27 cellular contexts compared by ENCODE assay signal in the genomic region with DNA sequence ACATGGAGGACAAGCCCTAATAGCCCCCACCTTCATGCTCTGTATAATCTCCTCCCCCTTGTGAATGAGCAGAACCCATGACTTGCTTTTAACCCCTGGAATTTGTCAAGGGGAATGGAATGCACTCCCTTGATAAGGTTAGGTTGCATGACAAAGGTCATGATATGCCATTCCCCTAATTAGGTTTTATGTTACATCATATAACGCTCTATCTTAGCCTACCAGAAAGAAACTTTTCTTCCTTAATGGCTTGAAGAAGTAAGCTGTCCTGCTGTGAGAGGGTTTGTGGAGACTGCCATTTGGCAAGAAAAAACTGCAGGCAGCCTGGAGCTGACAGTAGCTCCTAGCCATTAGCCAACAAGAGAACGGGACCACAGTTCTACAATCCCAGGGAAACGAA.
DNase-seq lines count a peak whose midpoint lies in the region; ATAC-seq and TF ChIP-seq lines count a peak whose summit lies in the region.
"Had no signal": no experiment of that assay in that cellular context is flagged by ENCODE, and none has a peak within 500 bp of the region (broad histone marks: within the 10 kb centered on the region; RNA-seq: fewer than 3 reads in every experiment).

No MANE protein-coding gene starts in this region.

- TF ChIP-seq CTCF in left ventricle myocardium inferior (IDR thresholded peaks at IDR 0.05; ENCODE audit: borderline replicate concordance), result no peak
- no peak for TF ChIP-seq CTCF in progenitor cell of endocrine pancreas (IDR thresholded peaks at IDR 0.05; ENCODE audit: unreplicated experiment)

- H3K4me1 Mint-ChIP-seq in progenitor cell of endocrine pancreas (ENCODE audit: low read depth), result peaks cover 5% of the 10 kb centered on the region
- no peaks in the 10 kb centered on the region for H3K4me1 Mint-ChIP-seq in CD4-positive, alpha-beta memory T cell
- H3K4me1 Mint-ChIP-seq: activated CD4-positive, alpha-beta T cell treated with anti-CD3 and anti-CD28 coated beads for 36 hours; naive thymus-derived CD4-positive, alpha-beta T cell had no signal

- H3K4me3 Mint-ChIP-seq in progenitor cell of endocrine pancreas (ENCODE audit: low read depth), result no peak overlapping the region
- H3K4me3 Mint-ChIP-seq in CD4-positive, alpha-beta memory T cell, result no peak overlapping the region
- H3K4me3 Mint-ChIP-seq: activated CD4-positive, alpha-beta T cell treated with anti-CD3 and anti-CD28 coated beads for 36 hours; activated T-cell treated with anti-CD3 and anti-CD28 coated beads, Interleukin-2, amount 50 U/mL, for 24 hours; CD4-positive, alpha-beta T cell; mesothelial cell of epicardium; naive thymus-derived CD4-positive, alpha-beta T cell had no signal

- no peaks in the 10 kb centered on the region for H3K4me1 ChIP-seq in left ventricle myocardium inferior
- peaks cover 7% of the 10 kb centered on the region; the same call in 1 of the 2 replicates for H3K4me1 ChIP-seq in iPS-20b (ENCODE audit: insufficient read depth, low read length)
- H3K4me1 ChIP-seq in CD4-positive, alpha-beta memory T cell (ENCODE audit: insufficient read depth, low read length), result no peaks in the 10 kb centered on the region
- H3K4me1 ChIP-seq: adrenal gland, esophagus muscularis mucosa, upper lobe of right lung had no signal

- H3K9me3 Mint-ChIP-seq in progenitor cell of endocrine pancreas (ENCODE audit: low read depth), result peaks cover 20% of the 10 kb centered on the region
- peaks cover 2 to 12% (median 5%) of the 10 kb centered on the region in 8 donors for H3K9me3 Mint-ChIP-seq in CD4-positive, alpha-beta memory T cell
- H3K9me3 Mint-ChIP-seq: activated T-cell treated with anti-CD3 and anti-CD28 coated beads, Interleukin-2, amount 50 U/mL, for 24 hours had no signal

- DNase-seq in Right ventricle myocardium inferior (ENCODE audit: missing footprints) (no peak), left ventricle myocardium inferior (no peak), SK-N-DZ (ENCODE audit: low spot score) (peak; percentile 42), progenitor cell of endocrine pancreas (ENCODE audit: low spot score, unreplicated experiment) (no peak), NCI-H1930 (lab: John Stamatoyannopoulos, UW) (no peak), NCI-H187 (lab: John Stamatoyannopoulos, UW) (no peak)
- no peak for DNase-seq in CD4-positive, alpha-beta memory T cell
- DNase-seq: 8988T; activated CD4-positive, alpha-beta T cell treated with anti-CD3 and anti-CD28 coated beads for 36 hours; activated naive CD4-positive, alpha-beta T cell; activated T-cell treated with anti-CD3 and anti-CD28 coated beads, Interleukin-2, amount 50 U/mL, for 24 hours; adrenal gland; CD4-positive, alpha-beta T cell; DMS 273 treated with DMSO at 0.1 percent for 48 hours; foreskin melanocyte; hippocampal formation; naive thymus-derived CD4-positive, alpha-beta T cell; NCI-H1436 treated with DMSO at 0.1 percent for 48 hours; NCI-H2171; NCI-H524 treated with DMSO at 0.1 percent for 48 hours; small intestine; stimulated activated CD4-positive, alpha-beta T cell treated with anti-CD3 and anti-CD28 coated beads, Interleukin-2, amount 100 ng/mL, for 24 hours; upper lobe of right lung had no signal

- H3K36me3 ChIP-seq in left ventricle myocardium inferior (no peaks in the 10 kb centered on the region), iPS-20b (ENCODE audit: insufficient read depth, low read depth, low read length) (no peaks in the 10 kb centered on the region)
- H3K36me3 ChIP-seq in CD4-positive, alpha-beta memory T cell (ENCODE audit: insufficient read depth, low read length), result no peaks in the 10 kb centered on the region
- H3K36me3 ChIP-seq: adrenal gland, esophagus muscularis mucosa, upper lobe of right lung had no signal

- POLR2A ChIA-PET in CD4-positive, alpha-beta memory T cell (lab: Charles Lee; ENCODE audit: partially characterized antibody), result no interaction called here

- no peak overlapping the region for H3K9ac ChIP-seq in iPS-20b (ENCODE audit: low read depth, low read length)

- H3K36me3 Mint-ChIP-seq in progenitor cell of endocrine pancreas (ENCODE audit: insufficient read depth), result no peaks in the 10 kb centered on the region
- no peaks in the 10 kb centered on the region for H3K36me3 Mint-ChIP-seq in CD4-positive, alpha-beta memory T cell
- H3K36me3 Mint-ChIP-seq: naive thymus-derived CD4-positive, alpha-beta T cell had no signal

- H3K4me3 ChIP-seq in left ventricle myocardium inferior, result no peak overlapping the region
- peak overlapping the region; percentile 24; the same call in 1 of the 2 replicates for H3K4me3 ChIP-seq in iPS-20b (ENCODE audit: low read length)
- no peak overlapping the region for H3K4me3 ChIP-seq in CD4-positive, alpha-beta memory T cell (ENCODE audit: low read length in 2 of 2)
- H3K4me3 ChIP-seq: adrenal gland, coronary artery, esophagus muscularis mucosa, upper lobe of right lung had no signal

- H3K27me3 Mint-ChIP-seq in progenitor cell of endocrine pancreas, result no peaks in the 10 kb centered on the region
- peaks cover 0 to 4% of the 10 kb centered on the region in 2 donors for H3K27me3 Mint-ChIP-seq in CD4-positive, alpha-beta memory T cell

- intact Hi-C loops in Right ventricle myocardium inferior (cut with DNase I) (no loop called here), left ventricle myocardium inferior (cut with micrococcal nuclease) (no loop called here)
- intact Hi-C loops in CD4-positive, alpha-beta memory T cell (cut with micrococcal nuclease), result no loop called here

- H3K27ac Mint-ChIP-seq in progenitor cell of endocrine pancreas, result peak overlapping the region; percentile 76
- H3K27ac Mint-ChIP-seq in CD4-positive, alpha-beta memory T cell, result peak overlapping the region in 1 of 7 donors; percentile 2
- H3K27ac Mint-ChIP-seq: activated CD4-positive, alpha-beta T cell treated with anti-CD3 and anti-CD28 coated beads for 36 hours; activated T-cell treated with anti-CD3 and anti-CD28 coated beads, Interleukin-2, amount 50 U/mL, for 24 hours; CD4-positive, alpha-beta T cell; mesothelial cell of epicardium; naive thymus-derived CD4-positive, alpha-beta T cell had no signal

- CTCF ChIA-PET in CD4-positive, alpha-beta memory T cell (lab: Charles Lee; ENCODE audit: partially characterized antibody), result no interaction called here

- H3K9me3 ChIP-seq in left ventricle myocardium inferior (replicated peaks) (peaks cover 20% of the 10 kb centered on the region), iPS-20b (ENCODE audit: insufficient read depth, low read depth, low read length) (no peaks in the 10 kb centered on the region)
- no peaks in the 10 kb centered on the region for H3K9me3 ChIP-seq in CD4-positive, alpha-beta memory T cell (ENCODE audit: control insufficient read depth in 1 of 2, low read length in 2 of 2)
- H3K9me3 ChIP-seq: adrenal gland, upper lobe of right lung had no signal

- peak; percentile 37 for ATAC-seq in Right ventricle myocardium inferior
- ATAC-seq: activated CD4-positive, alpha-beta T cell treated with anti-CD3 and anti-CD28 coated beads for 36 hours; naive thymus-derived CD4-positive, alpha-beta T cell; upper lobe of right lung had no signal

- no peaks in the 10 kb centered on the region for H3K27me3 ChIP-seq in left ventricle myocardium inferior (ENCODE audit: low read depth)
- no peaks in the 10 kb centered on the region for H3K27me3 ChIP-seq in iPS-20b (ENCODE audit: insufficient read depth, low read length)
- H3K27me3 ChIP-seq in CD4-positive, alpha-beta memory T cell (ENCODE audit: insufficient read depth, low read length), result no peaks in the 10 kb centered on the region
- H3K27me3 ChIP-seq: adrenal gland, esophagus muscularis mucosa, upper lobe of right lung had no signal

- H3K27ac ChIP-seq in left ventricle myocardium inferior (replicated peaks), result no peak overlapping the region
- H3K27ac ChIP-seq in iPS-20b (ENCODE audit: low read length), result no peak overlapping the region
- H3K27ac ChIP-seq in CD4-positive, alpha-beta memory T cell (ENCODE audit: low read depth, low read length), result no peak overlapping the region
- H3K27ac ChIP-seq: adrenal gland, coronary artery, esophagus muscularis mucosa, upper lobe of right lung had no signal
